In the genomic region with DNA sequence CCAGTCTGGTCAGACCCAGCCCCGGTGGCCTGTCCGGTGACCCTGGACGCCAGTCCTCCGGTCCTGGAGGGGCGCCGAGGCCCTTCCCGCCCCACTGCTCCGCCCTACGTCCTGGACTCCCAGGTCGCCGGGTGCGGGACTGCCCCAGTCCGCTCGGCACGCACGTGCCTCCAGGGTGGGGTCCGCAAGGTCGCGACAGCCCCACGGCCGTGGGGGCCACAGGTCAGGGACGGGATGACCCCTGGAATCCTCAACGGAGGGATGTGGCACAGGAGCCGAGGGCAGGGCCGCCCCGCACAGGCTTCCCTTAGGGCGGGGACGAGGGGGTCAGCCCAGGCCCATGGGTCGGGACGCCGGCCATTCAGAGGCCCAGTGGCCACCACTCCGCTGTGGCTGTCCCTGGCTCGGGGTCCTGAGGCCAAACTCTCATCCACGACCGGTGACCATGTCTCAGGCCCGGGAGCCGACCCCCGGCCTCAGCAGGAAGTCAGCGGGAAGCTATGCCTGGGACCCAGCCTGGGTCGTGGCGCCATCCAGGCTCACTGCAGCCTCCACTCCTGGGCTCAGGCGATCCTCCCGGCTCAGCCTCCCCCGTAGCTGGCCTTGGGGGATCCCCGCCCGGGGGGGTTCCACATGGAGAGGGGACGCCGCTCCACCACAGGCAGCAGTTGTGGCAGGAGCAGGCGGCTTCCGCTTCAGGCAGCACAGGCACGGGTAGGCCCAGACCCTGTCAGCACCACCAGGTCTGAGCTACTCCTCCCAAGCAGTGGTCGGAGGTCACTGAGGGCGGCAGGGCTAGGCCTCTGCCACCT, we compare ENCODE assay signal across 9 cellular contexts. TPM values are rescaled to one million over a fixed set of nuclear protein-coding genes. Genes with fewer than 3 reads are reported as not detected.
A peak's percentile ranks its signal among the peaks of the same experiment; 100 is the strongest.
DNase-seq lines count a peak whose midpoint lies in the region; ATAC-seq and TF ChIP-seq lines count a peak whose summit lies in the region.
"Had no signal": no experiment of that assay in that cellular context is flagged by ENCODE, and none has a peak within 500 bp of the region (broad histone marks: within the 10 kb centered on the region; RNA-seq: fewer than 3 reads in every experiment).

No MANE protein-coding gene starts in this region.

- TF ChIP-seq CTCF in right atrium auricular region (IDR thresholded peaks at IDR 0.05) (no peak), psoas muscle (IDR thresholded peaks at IDR 0.05) (no peak)

- H3K4me1 ChIP-seq in BLaER1 treated with 17β-estradiol and CSF1 and Interleukin-3, amounts not matched to agents 10 nM and 100 nM = peaks cover 0 to 11% (median 6%) of the 10 kb centered on the region in 10 experiments; a peak in 10 of 20 replicates
- H3K4me1 ChIP-seq in adipocyte (ENCODE audit: control insufficient read depth, insufficient read depth, low read length) (peaks cover 4% of the 10 kb centered on the region), right atrium auricular region (peaks cover 0 to 36% of the 10 kb centered on the region in 2 donors), psoas muscle (peaks cover 23% of the 10 kb centered on the region)

- ATAC-seq in psoas muscle (peak; percentile 1 to 4 (median 1)), HG03280 (IDR thresholded peaks at IDR 0.05; ENCODE audit: unreplicated experiment) (no peak)

- H3K4me3 ChIP-seq in BLaER1 treated with 17β-estradiol and CSF1 and Interleukin-3, amounts not matched to agents 10 nM and 100 nM = peak overlapping the region in 5 of 10 experiments; percentile 12 to 41 (median 14); a peak in 5 of 20 replicates
- peak overlapping the region; percentile 64 for H3K4me3 ChIP-seq in adipocyte (ENCODE audit: low read length)
- peak overlapping the region; percentile 72 to 75 for H3K4me3 ChIP-seq in right atrium auricular region
- peak overlapping the region; percentile 65 for H3K4me3 ChIP-seq in psoas muscle

- DNase-seq in adipocyte (ENCODE audit: low read depth) = no peak
- no peak for DNase-seq in right atrium auricular region (ENCODE audit: low spot score)
- no peak for DNase-seq in psoas muscle
- no peak for DNase-seq in DMS53 (lab: John Stamatoyannopoulos, UW)
- DNase-seq in COR-L47 (lab: John Stamatoyannopoulos, UW) = no peak
- no peak for DNase-seq in amniotic stem cell (lab: John Stamatoyannopoulos, UW)
- DNase-seq: SHP77 had no signal

- peaks cover 21 to 42% (median 30%) of the 10 kb centered on the region in 11 experiments for H3K27me3 ChIP-seq in BLaER1 treated with 17β-estradiol and CSF1 and Interleukin-3, amounts not matched to agents 10 nM and 100 nM
- H3K27me3 ChIP-seq in adipocyte (replicated peaks; ENCODE audit: control insufficient read depth, insufficient read depth, low read length) (no peaks in the 10 kb centered on the region), right atrium auricular region (no peaks in the 10 kb centered on the region), psoas muscle (ENCODE audit: insufficient read depth in 3 of 3, low read length in 2 of 3) (no peaks in the 10 kb centered on the region)

- no peaks in the 10 kb centered on the region for H3K9me3 ChIP-seq in BLaER1 treated with 17β-estradiol and CSF1 and Interleukin-3, amounts not matched to agents 10 nM and 100 nM (replicated peaks in 1 of 11)
- H3K9me3 ChIP-seq in adipocyte (ENCODE audit: control insufficient read depth, low read length) = no peaks in the 10 kb centered on the region
- no peaks in the 10 kb centered on the region for H3K9me3 ChIP-seq in right atrium auricular region
- no peaks in the 10 kb centered on the region for H3K9me3 ChIP-seq in psoas muscle

- peak overlapping the region; percentile 48 to 71 (median 57); a peak in 21 of 22 replicates for H3K4me2 ChIP-seq in BLaER1 treated with 17β-estradiol and CSF1 and Interleukin-3, amounts not matched to agents 10 nM and 100 nM

- peaks cover 31 to 52% (median 45%) of the 10 kb centered on the region in 11 experiments for H3K36me3 ChIP-seq in BLaER1 treated with 17β-estradiol and CSF1 and Interleukin-3, amounts not matched to agents 10 nM and 100 nM
- peaks cover 20% of the 10 kb centered on the region for H3K36me3 ChIP-seq in adipocyte (ENCODE audit: control insufficient read depth, insufficient read depth, low read length, severe bottlenecking)
- H3K36me3 ChIP-seq in right atrium auricular region = peaks cover 12% of the 10 kb centered on the region
- peaks cover 0 to 29% of the 10 kb centered on the region in 2 donors for H3K36me3 ChIP-seq in psoas muscle (ENCODE audit: insufficient read depth in 1 of 2, low read depth in 1 of 2)

- intact Hi-C loops in psoas muscle (cut with DNase I) = no loop called here

- WGBS in psoas muscle, 3 donors = 52 to 56% (median 56%) methylated on average over 46 to 53 of the region's 53 CpGs

- H4K20me1 ChIP-seq in BLaER1 treated with 17β-estradiol and CSF1 and Interleukin-3, amounts not matched to agents 10 nM and 100 nM = peaks cover 37 to 92% (median 80%) of the 10 kb centered on the region in 11 experiments; a peak in 21 of 22 replicates

- peak overlapping the region in 5 of 11 experiments; percentile 22 to 50 (median 33); a peak in 6 of 22 replicates for H3K9ac ChIP-seq in BLaER1 treated with 17β-estradiol and CSF1 and Interleukin-3, amounts not matched to agents 10 nM and 100 nM
- H3K9ac ChIP-seq in adipocyte (ENCODE audit: low read length) = peak overlapping the region; percentile 77

- H3K27ac ChIP-seq in BLaER1 treated with 17β-estradiol and CSF1 and Interleukin-3, amounts not matched to agents 10 nM and 100 nM = no peak overlapping the region
- H3K27ac ChIP-seq in right atrium auricular region (peak overlapping the region; percentile 81 to 85), psoas muscle (peak overlapping the region; percentile 55)

RNA-seq across cellular contexts. Expression of a gene that starts 0.6 kb away (rescaled TPM):
- total RNA-seq in right atrium auricular region = 1 to 10 TPM; 1.4 to 2.8 TPM
- total RNA-seq in psoas muscle = 1 to 10 TPM in 3 of 4 donors, under 1 TPM in 1; 0.88 to 1.4 (median 1.2) TPM
- 1 to 10 TPM in 1 of 3 donors, under 1 TPM in 2; 0.55 to 1.8 (median 0.98) TPM for polyA plus RNA-seq in psoas muscle

RNA-seq across cellular contexts. Expression of a gene that starts 29.1 kb away (rescaled TPM):
- total RNA-seq in right atrium auricular region = 10 to 100 TPM; 15.6 to 18.6 TPM
- total RNA-seq in psoas muscle = 10 to 100 TPM; 20.6 to 33.5 (median 24.1) TPM
- 10 to 100 TPM; 35.6 to 48.6 (median 41.4) TPM for polyA plus RNA-seq in psoas muscle

RNA-seq across cellular contexts. Expression of a gene that starts 33.6 kb away (rescaled TPM):
- 100 to 1,000 TPM in 1 of 2 donors, 10 to 100 TPM in 1; 98.3 to 121 TPM for total RNA-seq in right atrium auricular region
- total RNA-seq in psoas muscle = 100 to 1,000 TPM; 130 to 185 (median 167) TPM
- 100 to 1,000 TPM; 137 to 207 (median 192) TPM for polyA plus RNA-seq in psoas muscle

RNA-seq across cellular contexts. Expression of a gene that starts 58.9 kb away (rescaled TPM):
- total RNA-seq in right atrium auricular region = 1 to 10 TPM; 2.5 to 2.7 TPM
- total RNA-seq in psoas muscle = under 1 TPM in 3 of 4 donors, not detected in 1; 0.44 to 0.89 (median 0.82) TPM
- polyA plus RNA-seq in psoas muscle = under 1 TPM; 0.15 to 0.96 (median 0.34) TPM

Comparison
In these comparisons a context has a peak if more than half of its experiments do, and no peak if none do; other contexts are left out.
1. H3K27ac ChIP-seq: peak in right atrium auricular region (2 of 2) and psoas muscle (single experiment); none in BLaER1 treated with 17β-estradiol and CSF1 and Interleukin-3, amounts not matched to agents 10 nM and 100 nM (0 of 11).